Comparison of ENCODE assay signal across 11 cellular contexts in genomic region chr20:8094845-8095244, GRCh38. TPM values are rescaled to one million over a fixed set of nuclear protein-coding genes. Genes with fewer than 3 reads are reported as not detected.
A peak's percentile ranks its signal among the peaks of the same experiment; 100 is the strongest.
DNase-seq lines count a peak whose midpoint lies in the region; ATAC-seq and TF ChIP-seq lines count a peak whose summit lies in the region.
"Had no signal": no experiment of that assay in that cellular context is flagged by ENCODE, and none has a peak within 500 bp of the region (broad histone marks: within the 10 kb centered on the region; RNA-seq: fewer than 3 reads in every experiment).

No MANE protein-coding gene starts in this region.

- CTCF ChIA-PET in IMR-90 (lab: Yijun Ruan, JAX): no interaction called here

- H2AFZ ChIP-seq in IMR-90 (replicated peaks; ENCODE audit: low read length, poor library complexity): no peak overlapping the region
- H2AFZ ChIP-seq: GM23338 had no signal

- no peak for TF ChIP-seq EP300 in tibial nerve (IDR thresholded peaks at IDR 0.05)

- H3K4me1 ChIP-seq in IMR-90 (ENCODE audit: control insufficient read depth, insufficient read depth, low read length) (0 out of 2 replicates have a peak, but pooled peaks cover 1% of the 10 kb centered on the region), body of pancreas (peaks cover 22% of the 10 kb centered on the region), left lung (peaks cover 10 to 12% of the 10 kb centered on the region in 2 donors), tibial nerve (peaks cover 0 to 26% (median 4%) of the 10 kb centered on the region in 4 donors)

- H3K9me3 ChIP-seq in IMR-90 (ENCODE audit: control insufficient read depth, insufficient read depth, low read length): no peaks in the 10 kb centered on the region
- H3K9me3 ChIP-seq in body of pancreas: no peaks in the 10 kb centered on the region
- H3K9me3 ChIP-seq in left lung: no peaks in the 10 kb centered on the region
- H3K9me3 ChIP-seq in tibial nerve: no peaks in the 10 kb centered on the region

- TF ChIP-seq RAD21 in IMR-90 (IDR thresholded peaks at IDR 0.05; ENCODE audit: low read length): no peak

- dilution Hi-C loops in IMR-90 (cut with HindIII; ENCODE audit: low sequenced_read_pairs, unreplicated experiment): no loop called here

- TF ChIP-seq CTCF in IMR-90 (conservative IDR thresholded peaks at IDR 0.05; ENCODE audit: low read depth, low read length) (no peak), body of pancreas (IDR thresholded peaks at IDR 0.05) (no peak), left lung (IDR thresholded peaks at IDR 0.05) (no peak), tibial nerve (IDR thresholded peaks at IDR 0.05) (no peak)

- H2BK5ac ChIP-seq in IMR-90 (ENCODE audit: low read depth, low read length, poor library complexity, severe bottlenecking): no peak overlapping the region

- H3K36me3 ChIP-seq in IMR-90 (ENCODE audit: control insufficient read depth, insufficient read depth, low read length): no peaks in the 10 kb centered on the region
- H3K36me3 ChIP-seq in body of pancreas (replicated peaks in 1 of 2; ENCODE audit: insufficient read depth in 1 of 2, low read depth in 2 of 2): no peaks in the 10 kb centered on the region
- no peaks in the 10 kb centered on the region for H3K36me3 ChIP-seq in left lung
- no peaks in the 10 kb centered on the region for H3K36me3 ChIP-seq in tibial nerve

- no peak; the same call in 1 of the 2 replicates for ATAC-seq in IMR-90 (ENCODE audit: low read depth)
- ATAC-seq in body of pancreas: peak; percentile 94
- ATAC-seq in left lung: peak; percentile 81
- ATAC-seq in HG02852 (IDR thresholded peaks at IDR 0.05; ENCODE audit: unreplicated experiment): no peak
- ATAC-seq: GM23338 had no signal

- DNase-seq in IMR-90: peak; percentile 56
- peak in 2 of 4 donors; percentile 22 to 37 for DNase-seq in body of pancreas
- DNase-seq in left lung: no peak
- DNase-seq in tibial nerve (ENCODE audit: low spot score in 2 of 2): no peak
- DNase-seq in HuH-7 (ENCODE audit: low spot score): no peak
- DNase-seq in activated CD8-positive, alpha-beta memory T cell treated with anti-CD3 and anti-CD28 coated beads, Interleukin-2, amount 50 U/mL, for 48 hours: no peak
- DNase-seq: GF-D8, NCI-H526, T-helper 1 cell had no signal

- in situ Hi-C loops in IMR-90 (cut with MboI; ENCODE audit: low sequenced_read_pairs): no loop called here

- H3K18ac ChIP-seq in IMR-90 (ENCODE audit: low read depth, low read length): no peak overlapping the region

- H3K9ac ChIP-seq in IMR-90 (ENCODE audit: low read depth, low read length): no peak overlapping the region

- no peak overlapping the region for H3K14ac ChIP-seq in IMR-90 (replicated peaks; ENCODE audit: low read depth, low read length)

- no peak overlapping the region for H2BK15ac ChIP-seq in IMR-90 (ENCODE audit: low read depth, low read length)

- no peaks in the 10 kb centered on the region for H4K20me1 ChIP-seq in IMR-90 (ENCODE audit: insufficient read depth, low read length)

- H2AK5ac ChIP-seq in IMR-90 (ENCODE audit: low read depth, low read length): no peak overlapping the region

- H3K4me2 ChIP-seq in IMR-90 (ENCODE audit: low read depth, low read length): no peak overlapping the region
- H3K4me2 ChIP-seq: GM23338 had no signal

- BruUV-seq in IMR-90 (replicated peaks; lab: Mats Ljungman, UMichigan): no TSS peak

- no peak overlapping the region for H3K56ac ChIP-seq in IMR-90 (ENCODE audit: extremely low read depth, insufficient read depth, low read length)

- H2BK20ac ChIP-seq in IMR-90 (ENCODE audit: low read depth, low read length): no peak overlapping the region

- intact Hi-C loops in IMR-90 (cut with micrococcal nuclease): no loop called here
- intact Hi-C loops in body of pancreas (cut with DNase I): no loop called here
- intact Hi-C loops in left lung (cut with DNase I): no loop called here

- no peak for TF ChIP-seq POLR2A in IMR-90 (IDR thresholded peaks at IDR 0.05; ENCODE audit: low read depth, low read length)
- TF ChIP-seq POLR2A in body of pancreas (IDR thresholded peaks at IDR 0.05): no peak
- no peak for TF ChIP-seq POLR2A in tibial nerve (IDR thresholded peaks at IDR 0.05)

- no peak overlapping the region for H4K5ac ChIP-seq in IMR-90 (ENCODE audit: low read depth, low read length)

- no peak overlapping the region for H3K4ac ChIP-seq in IMR-90 (ENCODE audit: low read depth, low read length)

- H2AK9ac ChIP-seq in IMR-90 (replicated peaks; ENCODE audit: low read depth, low read length, poor library complexity): no peak overlapping the region

- POLR2A ChIA-PET in IMR-90 (lab: Charles Lee; ENCODE audit: unreplicated experiment): no interaction called here

- no peak overlapping the region for H3K23ac ChIP-seq in IMR-90 (ENCODE audit: low read depth, low read length)

- no peak overlapping the region for H4K91ac ChIP-seq in IMR-90 (ENCODE audit: insufficient read depth, low read depth, low read length)

- no peak overlapping the region for H3K4me3 ChIP-seq in IMR-90 (ENCODE audit: insufficient read depth, low read depth, low read length)
- no peak overlapping the region for H3K4me3 ChIP-seq in body of pancreas
- no peak overlapping the region for H3K4me3 ChIP-seq in left lung
- H3K4me3 ChIP-seq in tibial nerve: no peak overlapping the region
- H3K4me3 ChIP-seq: GM23338 had no signal

- no peak overlapping the region for H3K27ac ChIP-seq in IMR-90 (ENCODE audit: insufficient read depth, low read length)
- peak overlapping the region; percentile 53 to 85 (median 74) for H3K27ac ChIP-seq in body of pancreas
- peak overlapping the region; percentile 15 to 42 for H3K27ac ChIP-seq in left lung
- H3K27ac ChIP-seq in tibial nerve: peak overlapping the region in 3 of 4 donors; percentile 8 to 63 (median 30)

- no peak overlapping the region for H4K8ac ChIP-seq in IMR-90 (ENCODE audit: low read depth in 2 of 2, low read length in 2 of 2)

- H2BK120ac ChIP-seq in IMR-90 (ENCODE audit: low read depth, low read length): no peak overlapping the region

- H3K79me1 ChIP-seq in IMR-90 (ENCODE audit: low read depth in 1 of 2, low read length in 2 of 2): no peaks in the 10 kb centered on the region

- H3K27me3 ChIP-seq in IMR-90 (ENCODE audit: control insufficient read depth, insufficient read depth, low read length) (no peaks in the 10 kb centered on the region), body of pancreas (no peaks in the 10 kb centered on the region), left lung (no peaks in the 10 kb centered on the region), tibial nerve (no peaks in the 10 kb centered on the region)

- WGBS in IMR-90 (ENCODE audit: extremely low coverage in 2 of 2, insufficient read length in 1 of 2), 2 experiments: no CpG with 5 or more reads among the region's 2 CpGs
- WGBS in body of pancreas, 2 donors: 3% methylated on average over 2 of the region's 2 CpGs
- 18 to 26% methylated on average over 2 of the region's 2 CpGs for WGBS in tibial nerve, 2 donors

- H3K9me1 ChIP-seq in IMR-90 (ENCODE audit: insufficient read depth, low read length): peaks cover 2% of the 10 kb centered on the region; the same call in 1 of the 2 replicates

TF ChIP-seq in IMR-90, 13 proteins besides CTCF, POLR2A, EP300 and RAD21:
- TF ChIP-seq, protein P1, sequence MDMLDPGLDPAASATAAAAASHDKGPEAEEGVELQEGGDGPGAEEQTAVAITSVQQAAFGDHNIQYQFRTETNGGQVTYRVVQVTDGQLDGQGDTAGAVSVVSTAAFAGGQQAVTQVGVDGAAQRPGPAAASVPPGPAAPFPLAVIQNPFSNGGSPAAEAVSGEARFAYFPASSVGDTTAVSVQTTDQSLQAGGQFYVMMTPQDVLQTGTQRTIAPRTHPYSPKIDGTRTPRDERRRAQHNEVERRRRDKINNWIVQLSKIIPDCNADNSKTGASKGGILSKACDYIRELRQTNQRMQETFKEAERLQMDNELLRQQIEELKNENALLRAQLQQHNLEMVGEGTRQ (IDR thresholded peaks at IDR 0.05; ENCODE audit: low read depth, low read length): no peak
- TF ChIP-seq BHLHE40 (IDR thresholded peaks at IDR 0.05; ENCODE audit: low read depth, low read length) (no peak), NFE2L2 (IDR thresholded peaks at IDR 0.05; ENCODE audit: low read depth, low read length) (no peak), FOS (IDR thresholded peaks at IDR 0.05; ENCODE audit: low read depth, low read length) (no peak), MAFK (IDR thresholded peaks at IDR 0.05; ENCODE audit: low read depth, low read length) (no peak), CHD1 (IDR thresholded peaks at IDR 0.05; ENCODE audit: low read depth, low read length) (no peak), CEBPB (IDR thresholded peaks at IDR 0.05; ENCODE audit: low read depth, low read length) (peak; percentile 92)

RNA-seq across cellular contexts. Expression of gene PLCB1, which starts 37.2 kb away (rescaled TPM):
- 16.1 and 17.5 TPM in 2 replicates for total RNA-seq in IMR-90 (2012; rRNA removed)
- polyA plus RNA-seq in IMR-90 (2012; rRNA removed): 4.4 and 5.6 TPM in 2 replicates
- 2.1 and 2.3 TPM in 2 replicates for polyA plus RNA-seq in IMR-90 (2012; cell fraction: cytosol; rRNA removed)
- polyA plus RNA-seq in IMR-90 (2012; cell fraction: nucleus; rRNA removed; ENCODE audit: low replicate concordance): 1.3 and 5.0 TPM in 2 replicates
- 10 to 100 TPM; 32.9 to 46.1 TPM for total RNA-seq in body of pancreas
- 1 to 10 TPM; 8.8 to 9.6 TPM for total RNA-seq in left lung
- 10 to 100 TPM; 34.7 to 52.8 (median 39.2) TPM for total RNA-seq in tibial nerve

Comparison
In these comparisons a context has a peak if more than half of its experiments do, and no peak if none do; other contexts are left out.
1. ATAC-seq: peak in body of pancreas (single experiment) and left lung (single experiment); none in IMR-90 (single experiment) and HG02852 (single experiment).